1 cellular context compared by ENCODE assay signal in the genomic region with DNA sequence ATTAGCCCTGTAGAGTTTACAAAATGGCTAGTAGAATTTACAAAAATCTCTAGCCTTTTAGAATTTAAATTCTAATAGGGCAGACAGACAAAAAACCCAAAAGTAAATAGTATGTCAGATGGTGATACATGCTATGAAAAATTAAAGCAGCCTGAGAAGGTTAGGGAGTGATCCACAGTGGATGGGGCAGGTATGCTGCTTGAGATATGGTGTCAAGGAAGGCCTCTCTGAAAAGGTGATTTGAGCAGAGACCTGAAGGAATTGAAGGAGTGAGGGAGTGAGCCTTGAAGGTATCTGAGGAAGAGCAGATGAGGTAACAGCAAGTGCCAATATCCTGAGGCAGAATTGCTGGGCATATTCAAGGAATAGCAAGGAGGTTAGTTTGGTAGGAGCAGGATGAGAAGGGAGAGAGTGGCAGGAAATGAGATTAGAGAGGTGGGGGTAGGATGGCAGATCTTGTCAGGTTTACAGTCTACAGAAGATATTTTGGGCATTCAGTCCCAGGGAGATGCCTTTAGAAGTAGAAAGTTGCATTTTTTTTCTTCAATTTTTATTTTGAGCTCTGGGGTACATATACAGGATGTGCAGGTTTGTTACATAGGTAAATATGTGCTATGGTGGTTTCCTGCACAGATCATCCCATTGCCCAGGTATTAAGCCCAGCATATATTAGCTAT.
TF ChIP-seq lines count a peak whose summit lies in the region.

No MANE protein-coding gene starts in this region.

TF ChIP-seq in K562, 482 proteins besides CTCF, POLR2A, EP300 and RAD21:
- TF ChIP-seq, protein P1, sequence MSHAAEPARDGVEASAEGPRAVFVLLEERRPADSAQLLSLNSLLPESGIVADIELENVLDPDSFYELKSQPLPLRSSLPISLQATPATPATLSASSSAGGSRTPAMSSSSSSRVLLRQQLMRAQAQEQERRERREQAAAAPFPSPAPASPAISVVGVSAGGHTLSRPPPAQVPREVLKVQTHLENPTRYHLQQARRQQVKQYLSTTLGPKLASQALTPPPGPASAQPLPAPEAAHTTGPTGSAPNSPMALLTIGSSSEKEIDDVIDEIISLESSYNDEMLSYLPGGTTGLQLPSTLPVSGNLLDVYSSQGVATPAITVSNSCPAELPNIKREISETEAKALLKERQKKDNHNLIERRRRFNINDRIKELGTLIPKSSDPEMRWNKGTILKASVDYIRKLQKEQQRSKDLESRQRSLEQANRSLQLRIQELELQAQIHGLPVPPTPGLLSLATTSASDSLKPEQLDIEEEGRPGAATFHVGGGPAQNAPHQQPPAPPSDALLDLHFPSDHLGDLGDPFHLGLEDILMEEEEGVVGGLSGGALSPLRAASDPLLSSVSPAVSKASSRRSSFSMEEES (CRISPR knock-in tag; IDR thresholded peaks at IDR 0.05) = no peak
- TF ChIP-seq BCOR (IDR thresholded peaks at IDR 0.05) (0 out of 2 replicates have a peak, but pooled peaks have one; percentile 12), GABPB2 (CRISPR knock-in tag; conservative IDR thresholded peaks at IDR 0.05) (no peak)
- TF ChIP-seq, protein P2, sequence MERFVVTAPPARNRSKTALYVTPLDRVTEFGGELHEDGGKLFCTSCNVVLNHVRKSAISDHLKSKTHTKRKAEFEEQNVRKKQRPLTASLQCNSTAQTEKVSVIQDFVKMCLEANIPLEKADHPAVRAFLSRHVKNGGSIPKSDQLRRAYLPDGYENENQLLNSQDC (CRISPR knock-in tag; IDR thresholded peaks at IDR 0.05) = no peak
